ENCODE assay signal across 11 cellular contexts in the genomic region with DNA sequence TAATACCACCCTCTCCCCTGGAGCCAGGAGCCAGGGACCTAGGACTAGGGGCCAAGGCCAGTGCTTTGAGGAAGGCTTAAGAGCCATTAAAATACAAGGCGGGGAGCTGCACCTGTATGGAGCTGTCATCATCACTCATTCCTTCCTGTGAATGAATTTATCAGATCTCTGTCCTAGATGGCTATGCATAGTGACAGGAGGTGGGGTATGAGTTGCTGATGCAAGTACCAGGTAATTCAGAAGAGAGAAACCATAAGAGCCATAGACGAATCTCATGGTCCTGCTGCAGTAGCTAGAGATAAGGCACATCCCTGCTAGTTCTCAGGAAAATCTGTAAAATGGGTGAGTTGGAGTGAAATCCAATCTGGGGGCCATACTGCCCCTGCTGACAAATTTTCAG. TPM values are rescaled to one million over a fixed set of nuclear protein-coding genes. Genes with fewer than 3 reads are reported as not detected.
"Had no signal": no experiment of that assay in that cellular context is flagged by ENCODE, and none has a peak within 500 bp of the region (broad histone marks: within the 10 kb centered on the region; RNA-seq: fewer than 3 reads in every experiment).

No MANE protein-coding gene starts in this region.

- H3K4me3 ChIP-seq: GM23248 had no signal

- H2AFZ ChIP-seq: GM23248 had no signal

- FAIRE-seq: H54, HTR-8/SVneo had no signal

- H3K4me2 ChIP-seq: KMS-11 had no signal

- DNase-seq: GM23248, GOT3, H9, HCEC 1CT, IMR-90, Karpas-422, KBM-7 had no signal

- H3K9ac ChIP-seq: GM23248, KMS-11 had no signal

- H3K27ac ChIP-seq: GM23248, KMS-11 had no signal

- H3K27ac Mint-ChIP-seq: H9 had no signal

RNA-seq across cellular contexts. Expression of a gene that starts 10.3 kb away (rescaled TPM):
- total RNA-seq: HT-29, IMR-90 had no signal
